1 cellular context compared by ENCODE assay signal in genomic region chr22:40415531-40416266, GRCh38.
A peak's percentile ranks its signal among the peaks of the same experiment; 100 is the strongest.
TF ChIP-seq lines count a peak whose summit lies in the region.

No MANE protein-coding gene starts in this region.

TF ChIP-seq in K562, 482 proteins besides CTCF, POLR2A, EP300 and RAD21 (continued from another document):
- TF ChIP-seq ZNF512 (tag; IDR thresholded peaks at IDR 0.05): no peak
- peak; percentile 22 for TF ChIP-seq POLR2G (IDR thresholded peaks at IDR 0.05; ENCODE audit: low read depth, low read length)
- TF ChIP-seq TAF15 (IDR thresholded peaks at IDR 0.05; ENCODE audit: low read depth, low read length): no peak
- no peak for TF ChIP-seq HNRNPK (IDR thresholded peaks at IDR 0.05; ENCODE audit: low read depth, low read length, poor library complexity, severe bottlenecking)
- TF ChIP-seq BCOR (IDR thresholded peaks at IDR 0.05): no peak
- TF ChIP-seq ARID3A (IDR thresholded peaks at IDR 0.05; ENCODE audit: borderline replicate concordance, low read depth, low read length): no peak
- no peak for TF ChIP-seq RBM25 (IDR thresholded peaks at IDR 0.05; ENCODE audit: low read depth, low read length, severe bottlenecking)
TF ChIP-seq in K562: peak in this region for 2.
